18 cellular contexts compared by ENCODE assay signal in genomic region chr19:27777726-27778125, GRCh38.
DNase-seq lines count a peak whose midpoint lies in the region; ATAC-seq and TF ChIP-seq lines count a peak whose summit lies in the region.
"Had no signal": no experiment of that assay in that cellular context is flagged by ENCODE, and none has a peak within 500 bp of the region (broad histone marks: within the 10 kb centered on the region; RNA-seq: fewer than 3 reads in every experiment).

No MANE protein-coding gene starts in this region.

- H4K20me1 ChIP-seq in OCI-LY3 (ENCODE audit: insufficient read depth, low read length) = no peaks in the 10 kb centered on the region

- peaks cover 11% of the 10 kb centered on the region for H3K79me2 ChIP-seq in OCI-LY3 (ENCODE audit: low read length)

- no peak overlapping the region for H2AFZ ChIP-seq in OCI-LY3 (ENCODE audit: low read depth, low read length)

- H3K36me3 ChIP-seq in OCI-LY3 (replicated peaks; ENCODE audit: low read depth, low read length) = peaks cover 35% of the 10 kb centered on the region
- H3K36me3 ChIP-seq: upper lobe of right lung had no signal

- no peak for ATAC-seq in GM18870 (IDR thresholded peaks at IDR 0.05; ENCODE audit: unreplicated experiment)
- ATAC-seq: upper lobe of right lung had no signal

- no peak overlapping the region for H3K4me2 ChIP-seq in OCI-LY3 (ENCODE audit: low read length)

- H3K4me1 ChIP-seq in OCI-LY3 (ENCODE audit: low read length) = peaks cover 12% of the 10 kb centered on the region
- H3K4me1 ChIP-seq: upper lobe of right lung had no signal

- H3K4me1 Mint-ChIP-seq in activated T-helper 2 cell treated with anti-CD3 and anti-CD28 coated beads, Interferon-gamma antibody, Interleukin-2, Interleukin-4, amounts not matched to agents 10 μg/mL and 5 μg/mL and 100 μg/mL, durations not matched to agents 14 hours and 24 hours and 36 hours (ENCODE audit: low read depth) = no peaks in the 10 kb centered on the region
- H3K4me1 Mint-ChIP-seq: nephron had no signal

- TF ChIP-seq CTCF in C4-2B (conservative IDR thresholded peaks at IDR 0.05) = peak; percentile 12; the same call in 1 of the 2 replicates
- peak; percentile 21; the same call in 1 of the 2 replicates for TF ChIP-seq CTCF in OCI-LY3 (IDR thresholded peaks at IDR 0.05; ENCODE audit: low read depth, low read length)
- TF ChIP-seq CTCF in fibroblast of the aortic adventitia (IDR thresholded peaks at IDR 0.05; ENCODE audit: insufficient read depth, low read length) = peak; percentile 35

- intact Hi-C loops in activated T-helper 2 cell treated with anti-CD3 and anti-CD28 coated beads, Interferon-gamma antibody, Interleukin-2, Interleukin-4, amounts not matched to agents 10 μg/mL and 5 μg/mL and 100 μg/mL, durations not matched to agents 14 hours and 24 hours and 36 hours (cut with micrococcal nuclease) = no loop called here

- H3K9me3 ChIP-seq in OCI-LY3 (ENCODE audit: insufficient read depth, low read length) = no peaks in the 10 kb centered on the region
- H3K9me3 ChIP-seq: upper lobe of right lung had no signal

- no peak overlapping the region for H3K9ac ChIP-seq in OCI-LY3 (ENCODE audit: low read length)

- no peak overlapping the region for H3K27ac Mint-ChIP-seq in activated T-helper 2 cell treated with anti-CD3 and anti-CD28 coated beads, Interferon-gamma antibody, Interleukin-2, Interleukin-4, amounts not matched to agents 10 μg/mL and 5 μg/mL and 100 μg/mL, durations not matched to agents 14 hours and 24 hours and 36 hours
- H3K27ac Mint-ChIP-seq: nephron had no signal

- no peaks in the 10 kb centered on the region for H3K27me3 Mint-ChIP-seq in activated T-helper 2 cell treated with anti-CD3 and anti-CD28 coated beads, Interferon-gamma antibody, Interleukin-2, Interleukin-4, amounts not matched to agents 10 μg/mL and 5 μg/mL and 100 μg/mL, durations not matched to agents 14 hours and 24 hours and 36 hours (ENCODE audit: low read depth)

- peaks cover 88% of the 10 kb centered on the region for H3K9me3 Mint-ChIP-seq in activated T-helper 2 cell treated with anti-CD3 and anti-CD28 coated beads, Interferon-gamma antibody, Interleukin-2, Interleukin-4, amounts not matched to agents 10 μg/mL and 5 μg/mL and 100 μg/mL, durations not matched to agents 14 hours and 24 hours and 36 hours

- DNase-seq in ELR (ENCODE audit: low read depth) (peak; percentile 19), fibroblast of the aortic adventitia (ENCODE audit: low read depth) (no peak), GDM1 (lab: John Stamatoyannopoulos, UW) (no peak), NCI-H1436 (lab: John Stamatoyannopoulos, UW) (no peak)
- no peak for DNase-seq in activated T-helper 2 cell treated with anti-CD3 and anti-CD28 coated beads, Interferon-gamma antibody, Interleukin-2, Interleukin-4, amounts not matched to agents 10 μg/mL and 5 μg/mL and 100 μg/mL, durations not matched to agents 14 hours and 24 hours and 36 hours (ENCODE audit: low spot score)
- DNase-seq: activated CD4-positive, alpha-beta T cell treated with anti-CD3 and anti-CD28 coated beads for 4 hours; activated T-cell treated with anti-CD3 and anti-CD28 coated beads, Interleukin-2, amount 50 U/mL, for 48 hours; HCEC 1CT; NCI-H187 treated with DMSO at 0.1 percent for 48 hours; NCI-H69; retina; stimulated activated CD4-positive, alpha-beta T cell treated with anti-CD3 and anti-CD28 coated beads, Interleukin-2, amount 100 ng/mL, for 48 hours; T-helper 2 cell; upper lobe of right lung had no signal

- peaks cover 47% of the 10 kb centered on the region for H3K36me3 Mint-ChIP-seq in activated T-helper 2 cell treated with anti-CD3 and anti-CD28 coated beads, Interferon-gamma antibody, Interleukin-2, Interleukin-4, amounts not matched to agents 10 μg/mL and 5 μg/mL and 100 μg/mL, durations not matched to agents 14 hours and 24 hours and 36 hours (ENCODE audit: low read depth)

- no peaks in the 10 kb centered on the region for H3K27me3 ChIP-seq in OCI-LY3 (ENCODE audit: low read depth, low read length)
- H3K27me3 ChIP-seq: upper lobe of right lung had no signal

- H3K4me3 ChIP-seq in OCI-LY3 (ENCODE audit: low read length) (no peak overlapping the region), fibroblast of the aortic adventitia (ENCODE audit: low read depth, low read length) (no peak overlapping the region)
- H3K4me3 ChIP-seq: upper lobe of right lung had no signal

- no peak overlapping the region for H3K27ac ChIP-seq in C4-2B
- H3K27ac ChIP-seq in OCI-LY3 (ENCODE audit: low read length) = no peak overlapping the region
- H3K27ac ChIP-seq: upper lobe of right lung had no signal

- no peak overlapping the region for H3K4me3 Mint-ChIP-seq in activated T-helper 2 cell treated with anti-CD3 and anti-CD28 coated beads, Interferon-gamma antibody, Interleukin-2, Interleukin-4, amounts not matched to agents 10 μg/mL and 5 μg/mL and 100 μg/mL, durations not matched to agents 14 hours and 24 hours and 36 hours (ENCODE audit: low read depth)
- H3K4me3 Mint-ChIP-seq: nephron had no signal
